9 cellular contexts compared by ENCODE assay signal in genomic region chr13:46386426-46386995, GRCh38. TPM values are rescaled to one million over a fixed set of nuclear protein-coding genes. Genes with fewer than 3 reads are reported as not detected.
A peak's percentile ranks its signal among the peaks of the same experiment; 100 is the strongest.
DNase-seq lines count a peak whose midpoint lies in the region; ATAC-seq and TF ChIP-seq lines count a peak whose summit lies in the region.
"Had no signal": no experiment of that assay in that cellular context is flagged by ENCODE, and none has a peak within 500 bp of the region (broad histone marks: within the 10 kb centered on the region; RNA-seq: fewer than 3 reads in every experiment).

No MANE protein-coding gene starts in this region.

- H3K36me3 Mint-ChIP-seq in naive thymus-derived CD4-positive, alpha-beta T cell: peaks cover 0 to 2% (median 0%) of the 10 kb centered on the region in 5 donors

- H3K4me3 Mint-ChIP-seq in naive thymus-derived CD4-positive, alpha-beta T cell: peak overlapping the region; percentile 69 to 92 (median 87)

- H4K20me1 ChIP-seq in KMS-11 (ENCODE audit: insufficient read depth): no peaks in the 10 kb centered on the region

- intact Hi-C loops in naive thymus-derived CD4-positive, alpha-beta T cell (cut with micrococcal nuclease): no loop called here

- 1% methylated on average over 32 to 34 of the region's 34 CpGs for WGBS in ectodermal cell, 2 experiments

- peaks cover 15 to 29% (median 26%) of the 10 kb centered on the region in 7 donors for H3K4me1 Mint-ChIP-seq in naive thymus-derived CD4-positive, alpha-beta T cell

- peaks cover 0 to 1% (median 0%) of the 10 kb centered on the region in 11 donors for H3K9me3 Mint-ChIP-seq in naive thymus-derived CD4-positive, alpha-beta T cell

- H3K4me1 ChIP-seq in KMS-11 (ENCODE audit: low read depth, poor library complexity, severe bottlenecking): peaks cover 62% of the 10 kb centered on the region
- peaks cover 9% of the 10 kb centered on the region for H3K4me1 ChIP-seq in ectodermal cell (ENCODE audit: control insufficient read depth, insufficient read depth, low read length)
- peaks cover 4 to 20% of the 10 kb centered on the region in 2 donors for H3K4me1 ChIP-seq in naive thymus-derived CD4-positive, alpha-beta T cell (ENCODE audit: control insufficient read depth in 2 of 2, insufficient read depth in 2 of 2, low read length in 2 of 2)

- H3K9ac ChIP-seq in KMS-11: no peak overlapping the region

- H3K4me3 ChIP-seq in AG09309 (ENCODE audit: control insufficient read depth, low read depth, low read length): peak overlapping the region; percentile 45
- H3K4me3 ChIP-seq in KMS-11 (IDR thresholded peaks at IDR 0.05; ENCODE audit: insufficient read depth, low read depth, low read length): no peak overlapping the region
- H3K4me3 ChIP-seq in ectodermal cell (ENCODE audit: insufficient read depth, low read depth, low read length): peak overlapping the region; percentile 42
- peak overlapping the region; percentile 28 for H3K4me3 ChIP-seq in naive thymus-derived CD4-positive, alpha-beta T cell (ENCODE audit: low read length)

- H2AFZ ChIP-seq in KMS-11 (ENCODE audit: low read depth): peak overlapping the region; percentile 64; the same call in 1 of the 2 replicates

- H3K9me3 ChIP-seq in ectodermal cell (ENCODE audit: control insufficient read depth, low read length): no peaks in the 10 kb centered on the region
- no peaks in the 10 kb centered on the region for H3K9me3 ChIP-seq in naive thymus-derived CD4-positive, alpha-beta T cell (ENCODE audit: control insufficient read depth in 2 of 3, low read length in 3 of 3)

- ATAC-seq in naive thymus-derived CD4-positive, alpha-beta T cell: no peak
- ATAC-seq in HG02884 (IDR thresholded peaks at IDR 0.05; ENCODE audit: unreplicated experiment) (no peak), GM19467 (IDR thresholded peaks at IDR 0.05; ENCODE audit: unreplicated experiment) (no peak)
- ATAC-seq: Panc1 had no signal

- no peak overlapping the region for H3K27ac ChIP-seq in KMS-11
- H3K27ac ChIP-seq in ectodermal cell (ENCODE audit: insufficient read depth, low read depth, low read length, poor library complexity, severe bottlenecking): no peak overlapping the region
- no peak overlapping the region for H3K27ac ChIP-seq in naive thymus-derived CD4-positive, alpha-beta T cell (ENCODE audit: low read depth, low read length)

- DNase-seq in AG09309 (ENCODE audit: low read depth): no peak
- no peak for DNase-seq in naive thymus-derived CD4-positive, alpha-beta T cell
- DNase-seq in HT-29 (ENCODE audit: low spot score): no peak
- DNase-seq in GDM1 (lab: John Stamatoyannopoulos, UW): no peak

- no peaks in the 10 kb centered on the region for H3K36me3 ChIP-seq in KMS-11 (ENCODE audit: insufficient read depth)
- no peaks in the 10 kb centered on the region for H3K36me3 ChIP-seq in ectodermal cell (ENCODE audit: control insufficient read depth, insufficient read depth, low read length)
- H3K36me3 ChIP-seq in naive thymus-derived CD4-positive, alpha-beta T cell (ENCODE audit: control insufficient read depth in 2 of 3, insufficient read depth in 3 of 3, low read length in 3 of 3): no peaks in the 10 kb centered on the region

- H3K27ac Mint-ChIP-seq in naive thymus-derived CD4-positive, alpha-beta T cell: no peak overlapping the region

- no peaks in the 10 kb centered on the region for H3K79me2 ChIP-seq in KMS-11 (ENCODE audit: insufficient read depth, low read depth)

- TF ChIP-seq CTCF in AG09309 (IDR thresholded peaks at IDR 0.05; ENCODE audit: control insufficient read depth, insufficient read depth, low read depth, low read length, missing control alignments) (no peak), KMS-11 (conservative IDR thresholded peaks at IDR 0.05; ENCODE audit: low read depth, low read length) (no peak)

- peaks cover 33 to 44% (median 39%) of the 10 kb centered on the region in 5 donors for H3K27me3 Mint-ChIP-seq in naive thymus-derived CD4-positive, alpha-beta T cell

- CTCF ChIA-PET in naive thymus-derived CD4-positive, alpha-beta T cell (lab: Charles Lee): no interaction called here

- POLR2A ChIA-PET in naive thymus-derived CD4-positive, alpha-beta T cell (lab: Charles Lee): no interaction called here

- no peaks in the 10 kb centered on the region for H3K27me3 ChIP-seq in KMS-11 (ENCODE audit: insufficient read depth, low read depth)
- peaks cover 66% of the 10 kb centered on the region for H3K27me3 ChIP-seq in ectodermal cell (ENCODE audit: control insufficient read depth, insufficient read depth, low read length, poor library complexity, severe bottlenecking)
- peaks cover 0 to 4% of the 10 kb centered on the region in 2 donors for H3K27me3 ChIP-seq in naive thymus-derived CD4-positive, alpha-beta T cell (ENCODE audit: control insufficient read depth in 2 of 2, insufficient read depth in 2 of 2, low read length in 2 of 2)

- H3K4me2 ChIP-seq in KMS-11: peak overlapping the region; percentile 76

RNA-seq across cellular contexts. Expression of gene RUBCNL, which starts 0.5 kb away (rescaled TPM):
- 1.9 TPM for polyA plus RNA-seq in ectodermal cell (2013, experiment 1 of 4)
- 1.5 TPM for polyA plus RNA-seq in ectodermal cell (2013, experiment 2 of 4)
- 0.85 TPM for polyA plus RNA-seq in ectodermal cell (2013, experiment 3 of 4)
- polyA plus RNA-seq in ectodermal cell (2013, experiment 4 of 4): 1.4 TPM
- 1 to 10 TPM in 2 of 5 experiments, under 1 TPM in 3; 0.24 to 5.5 (median 0.56) TPM for total RNA-seq in naive thymus-derived CD4-positive, alpha-beta T cell
- polyA plus RNA-seq in naive thymus-derived CD4-positive, alpha-beta T cell: under 1 TPM; 0.04 to 0.16 TPM
- not detected in 2 replicates for total RNA-seq in HT-29 (2014; rRNA removed; shearing (Covaris generic))
